Comparison of ENCODE assay signal across 10 cellular contexts in the genomic region with DNA sequence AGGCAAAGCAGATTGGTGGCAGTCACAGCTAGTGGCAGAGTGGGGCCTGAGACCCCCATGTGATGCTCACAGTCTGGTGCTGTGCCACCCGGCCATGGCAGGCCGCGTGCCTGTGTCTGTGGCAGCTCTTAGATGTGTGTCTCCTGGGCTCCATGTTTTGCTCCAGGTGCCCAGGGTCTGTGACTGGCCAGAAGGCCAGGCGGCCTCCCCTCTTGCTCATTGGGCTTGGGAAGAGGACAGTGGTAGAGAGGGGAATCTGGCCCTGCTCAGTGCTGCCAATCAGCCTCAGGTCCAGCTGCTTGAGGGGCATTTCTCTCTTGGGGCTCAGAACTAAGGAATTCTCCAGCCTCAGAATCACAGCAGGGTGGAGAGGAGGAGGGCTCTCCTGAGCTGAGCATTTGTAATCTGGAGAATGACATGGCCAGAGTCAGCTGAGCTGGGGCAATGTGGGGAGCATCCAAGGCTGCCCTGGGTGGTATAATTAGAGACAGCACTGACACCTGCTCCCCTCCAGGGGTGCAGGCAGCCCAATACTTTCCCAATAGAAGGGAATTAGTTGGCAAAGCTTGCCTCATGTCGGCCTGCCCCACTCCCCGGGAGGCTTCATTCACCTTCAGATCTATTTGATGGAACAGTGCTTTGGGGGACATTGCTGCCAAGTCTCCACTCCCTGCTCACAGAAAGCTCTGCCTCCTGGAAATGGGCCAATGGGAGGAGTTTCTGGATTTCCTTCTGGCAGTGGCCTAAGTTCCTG. TPM values are rescaled to one million over a fixed set of nuclear protein-coding genes. Genes with fewer than 3 reads are reported as not detected.
DNase-seq lines count a peak whose midpoint lies in the region; ATAC-seq, FAIRE-seq and TF ChIP-seq lines count a peak whose summit lies in the region.
"Had no signal": no experiment of that assay in that cellular context is flagged by ENCODE, and none has a peak within 500 bp of the region (broad histone marks: within the 10 kb centered on the region; RNA-seq: fewer than 3 reads in every experiment).

No MANE protein-coding gene starts in this region.

- no peak for FAIRE-seq in GM12892 (lab: Jason Lieb, UNC)
- FAIRE-seq: islet of Langerhans had no signal

- peaks cover 31% of the 10 kb centered on the region for H3K4me1 Mint-ChIP-seq in mesothelial cell of epicardium

- H3K9me3 Mint-ChIP-seq in mesothelial cell of epicardium = no peaks in the 10 kb centered on the region

- peak; percentile 20 for TF ChIP-seq CTCF in mesothelial cell of epicardium (IDR thresholded peaks at IDR 0.05; ENCODE audit: unreplicated experiment)

- no peaks in the 10 kb centered on the region for H3K9me3 ChIP-seq in aorta (ENCODE audit: control insufficient read depth, low read length)

- peaks cover 0 to 2% of the 10 kb centered on the region in 2 donors for H3K36me3 ChIP-seq in aorta (ENCODE audit: control insufficient read depth in 1 of 2, insufficient read depth in 2 of 2, low read length in 1 of 2)

- no peak overlapping the region for H3K4me3 Mint-ChIP-seq in mesothelial cell of epicardium

- 0 out of 2 replicates have a peak, but pooled peaks have one; percentile 27 for TF ChIP-seq POLR2A in GM12892 (IDR thresholded peaks at IDR 0.05; ENCODE audit: low read depth, low read length)

- WGBS in aorta, 2 donors = 39 to 40% methylated on average over 6 of the region's 6 CpGs

- no peaks in the 10 kb centered on the region for H3K27me3 Mint-ChIP-seq in mesothelial cell of epicardium (ENCODE audit: low read depth)

- H3K27ac Mint-ChIP-seq in mesothelial cell of epicardium = peak overlapping the region; percentile 67

- peaks cover 0 to 2% of the 10 kb centered on the region in 2 donors for H3K4me1 ChIP-seq in aorta (ENCODE audit: control insufficient read depth in 1 of 2, insufficient read depth in 2 of 2, low read length in 2 of 2)

- peak; percentile 55 for ATAC-seq in aorta (ENCODE audit: low FRiP score)

- peaks cover 14% of the 10 kb centered on the region for H3K36me3 Mint-ChIP-seq in mesothelial cell of epicardium

- H3K27me3 ChIP-seq in aorta (ENCODE audit: control insufficient read depth in 1 of 2, insufficient read depth in 2 of 2, low read length in 1 of 2) = no peaks in the 10 kb centered on the region

- H3K27ac ChIP-seq in aorta (ENCODE audit: low read depth in 1 of 2, low read length in 2 of 2) = peak overlapping the region in 1 of 2 donors; percentile 39
- H3K27ac ChIP-seq: KMS-11 had no signal

- DNase-seq in GM12892 (ENCODE audit: insufficient read length) = no peak
- peak; percentile 38 for DNase-seq in OCI-M1 (lab: John Stamatoyannopoulos, UW)
- peak; percentile 76 for DNase-seq in dermis blood vessel endothelial cell
- DNase-seq in mesothelial cell of epicardium (ENCODE audit: low spot score in 2 of 2, unreplicated experiment in 2 of 2) = peak in 1 of 2 experiments; percentile 66
- DNase-seq in aorta = peak; percentile 78 to 80
- DNase-seq in 8988T = no peak
- DNase-seq in NAMALWA (ENCODE audit: low spot score) = no peak
- DNase-seq in NCI-H128 (lab: John Stamatoyannopoulos, UW; ENCODE audit: unreplicated experiment) = no peak

- intact Hi-C loops in aorta (cut with DNase I) = no loop called here

- no peak overlapping the region for H3K4me3 ChIP-seq in aorta (ENCODE audit: low read length in 2 of 2)

RNA-seq across cellular contexts. Expression of a gene that starts 44.5 kb away (rescaled TPM):
- not detected for polyA plus RNA-seq in GM12892 (2012; ENCODE audit: missing spikeins)
- total RNA-seq in dermis blood vessel endothelial cell (not detected in 2 replicates), mesothelial cell of epicardium (not detected in 3 replicates), aorta (not detected)
- not detected for polyA plus RNA-seq in aorta

RNA-seq across cellular contexts. Expression of a gene that starts 52.9 kb away (rescaled TPM):
- 48.4 TPM for polyA plus RNA-seq in GM12892 (2012; ENCODE audit: missing spikeins)
- total RNA-seq in dermis blood vessel endothelial cell = 104 and 199 TPM in 2 replicates
- total RNA-seq in mesothelial cell of epicardium = 144 to 152 TPM (median 146 TPM) in 3 replicates
- 100 to 1,000 TPM; 136 to 169 TPM for total RNA-seq in aorta
- 10 to 100 TPM; 68.5 to 78.9 TPM for polyA plus RNA-seq in aorta

Comparison
In these comparisons a context has a peak if more than half of its experiments do, and no peak if none do; other contexts are left out.
1. DNase-seq: peak in OCI-M1 (single experiment), dermis blood vessel endothelial cell (single experiment) and aorta (2 of 2); none in GM12892 (single experiment), 8988T (single experiment), NAMALWA (single experiment) and NCI-H128 (single experiment).